19 cellular contexts compared by ENCODE assay signal in genomic region chr12:88951177-88951576, GRCh38.
DNase-seq lines count a peak whose midpoint lies in the region; ATAC-seq and TF ChIP-seq lines count a peak whose summit lies in the region.
"Had no signal": no experiment of that assay in that cellular context is flagged by ENCODE, and none has a peak within 500 bp of the region (broad histone marks: within the 10 kb centered on the region; RNA-seq: fewer than 3 reads in every experiment).

No MANE protein-coding gene starts in this region.

- intact Hi-C loops in HCT116 (cut with micrococcal nuclease) = no loop called here
- intact Hi-C loops in activated CD4-positive, alpha-beta memory T cell treated with anti-CD3 and anti-CD28 coated beads for 36 hours (cut with micrococcal nuclease) = no loop called here

- H3K27me3 Mint-ChIP-seq in activated CD4-positive, alpha-beta T cell treated with anti-CD3 and anti-CD28 coated beads, Interleukin-2, amount 10 ng/mL, durations not matched to agents 7 days and 5 days = peaks cover 7% of the 10 kb centered on the region
- H3K27me3 Mint-ChIP-seq in activated CD4-positive, alpha-beta memory T cell treated with anti-CD3 and anti-CD28 coated beads for 36 hours = peaks cover 5% of the 10 kb centered on the region

- no TSS peak for BruUV-seq in HCT116 (replicated peaks; lab: Mats Ljungman, UMichigan)

- DNase-seq in DMS79 treated with DMSO at 0.1 percent for 48 hours (lab: John Stamatoyannopoulos, UW) (peak; percentile 95), HCT116 (ENCODE audit: low read depth, low spot score) (no peak), NCI-H1436 treated with DMSO at 0.1 percent for 48 hours (lab: John Stamatoyannopoulos, UW) (peak; percentile 97), NCI-H69 (lab: John Stamatoyannopoulos, UW) (peak; percentile 84), suprapubic skin (ENCODE audit: low spot score in 2 of 2) (no peak), NCI-H2196 treated with DMSO at 0.1 percent for 48 hours (lab: John Stamatoyannopoulos, UW; ENCODE audit: unreplicated experiment) (no peak)
- no peak for DNase-seq in activated CD4-positive, alpha-beta T cell treated with anti-CD3 and anti-CD28 coated beads, Interleukin-2, amount 10 ng/mL, durations not matched to agents 7 days and 5 days
- DNase-seq in activated CD4-positive, alpha-beta memory T cell treated with anti-CD3 and anti-CD28 coated beads for 36 hours = no peak
- DNase-seq: ACHN; C1 segment of cervical spinal cord; CD8-positive, alpha-beta memory T cell; MM.1S; NCI-H2081; NCI-H446 treated with DMSO at 0.1 percent for 48 hours; NCI-H774; RPMI8226; SIG-M5; T-helper 17 cell had no signal

- TF ChIP-seq POLR2A in HCT116 (IDR thresholded peaks at IDR 0.05; ENCODE audit: borderline replicate concordance, extremely low read depth, insufficient read depth, insufficient read length) (no peak), suprapubic skin (IDR thresholded peaks at IDR 0.05) (no peak)

- H3K4me2 ChIP-seq in HCT116 (ENCODE audit: low read length) = peak overlapping the region; percentile 57

- H4K20me1 ChIP-seq in HCT116 (ENCODE audit: insufficient read depth) = no peaks in the 10 kb centered on the region

- peak overlapping the region; percentile 59 for H3K9ac ChIP-seq in HCT116 (ENCODE audit: low read length)

- no peaks in the 10 kb centered on the region for H3K9me3 Mint-ChIP-seq in activated CD4-positive, alpha-beta T cell treated with anti-CD3 and anti-CD28 coated beads, Interleukin-2, amount 10 ng/mL, durations not matched to agents 7 days and 5 days
- H3K9me3 Mint-ChIP-seq in activated CD4-positive, alpha-beta memory T cell treated with anti-CD3 and anti-CD28 coated beads for 36 hours = no peaks in the 10 kb centered on the region

- no peak for ATAC-seq in HCT116
- ATAC-seq: T-helper 17 cell had no signal

- CTCF ChIA-PET in HCT116 (lab: Charles Lee) = no interaction called here
- CTCF ChIA-PET in activated CD4-positive, alpha-beta T cell treated with anti-CD3 and anti-CD28 coated beads, Interleukin-2, amount 10 ng/mL, durations not matched to agents 7 days and 5 days (lab: Charles Lee) = no interaction called here
- CTCF ChIA-PET in activated CD4-positive, alpha-beta memory T cell treated with anti-CD3 and anti-CD28 coated beads for 36 hours (lab: Charles Lee) = no interaction called here

- TF ChIP-seq CTCF in HCT116 (IDR thresholded peaks at IDR 0.05 in 2 of 3, conservative IDR thresholded peaks at IDR 0.05 in 1 of 3; ENCODE audit: borderline replicate concordance in 1 of 3, insufficient read depth in 1 of 3, low read depth in 2 of 3, low read length in 2 of 3) = no peak
- TF ChIP-seq CTCF in suprapubic skin (IDR thresholded peaks at IDR 0.05) = no peak

- no peaks in the 10 kb centered on the region for H3K27me3 ChIP-seq in HCT116 (ENCODE audit: insufficient read depth, low read length)
- H3K27me3 ChIP-seq in suprapubic skin = no peaks in the 10 kb centered on the region

- POLR2A ChIA-PET in HCT116 (lab: Charles Lee) = interaction anchor here (1.1 to 1.9 kb wide), 8 partner anchors 8 to 373 kb away, joined by 3 to 10 read pairs (median 6); partner anchors contain the start of gene KITLG
- POLR2A ChIA-PET in activated CD4-positive, alpha-beta T cell treated with anti-CD3 and anti-CD28 coated beads, Interleukin-2, amount 10 ng/mL, durations not matched to agents 7 days and 5 days (lab: Charles Lee) = no interaction called here
- POLR2A ChIA-PET in activated CD4-positive, alpha-beta memory T cell treated with anti-CD3 and anti-CD28 coated beads for 36 hours (lab: Charles Lee) = no interaction called here

- H2AFZ ChIP-seq in HCT116 (ENCODE audit: low read depth, low read length, poor library complexity, severe bottlenecking) = no peak overlapping the region

- H3K36me3 Mint-ChIP-seq in activated CD4-positive, alpha-beta T cell treated with anti-CD3 and anti-CD28 coated beads, Interleukin-2, amount 10 ng/mL, durations not matched to agents 7 days and 5 days (ENCODE audit: low read depth) = no peaks in the 10 kb centered on the region
- H3K36me3 Mint-ChIP-seq in activated CD4-positive, alpha-beta memory T cell treated with anti-CD3 and anti-CD28 coated beads for 36 hours = no peaks in the 10 kb centered on the region
- H3K36me3 Mint-ChIP-seq: CD8-positive, alpha-beta memory T cell had no signal

- no peak for TF ChIP-seq RAD21 in HCT116 (IDR thresholded peaks at IDR 0.05; ENCODE audit: low read depth)

- H3K36me3 ChIP-seq in HCT116 (ENCODE audit: control insufficient read depth in 1 of 2, insufficient read depth in 2 of 2, low read length in 2 of 2) = no peaks in the 10 kb centered on the region
- H3K36me3 ChIP-seq in suprapubic skin = no peaks in the 10 kb centered on the region

- no peak overlapping the region for H3K4me3 Mint-ChIP-seq in activated CD4-positive, alpha-beta T cell treated with anti-CD3 and anti-CD28 coated beads, Interleukin-2, amount 10 ng/mL, durations not matched to agents 7 days and 5 days
- no peak overlapping the region for H3K4me3 Mint-ChIP-seq in activated CD4-positive, alpha-beta memory T cell treated with anti-CD3 and anti-CD28 coated beads for 36 hours
- H3K4me3 Mint-ChIP-seq: CD8-positive, alpha-beta memory T cell; H9; T-helper 17 cell had no signal

- no peak overlapping the region for H3K27ac Mint-ChIP-seq in activated CD4-positive, alpha-beta T cell treated with anti-CD3 and anti-CD28 coated beads, Interleukin-2, amount 10 ng/mL, durations not matched to agents 7 days and 5 days
- H3K27ac Mint-ChIP-seq in activated CD4-positive, alpha-beta memory T cell treated with anti-CD3 and anti-CD28 coated beads for 36 hours = no peak overlapping the region
- H3K27ac Mint-ChIP-seq: CD8-positive, alpha-beta memory T cell; H9; T-helper 17 cell had no signal

- peaks cover 24% of the 10 kb centered on the region; the same call in 1 of the 2 replicates for H3K79me2 ChIP-seq in HCT116 (ENCODE audit: insufficient read depth, low read length)

- RAD21 ChIA-PET in HCT116 (lab: Charles Lee; ENCODE audit: low non-redundant PET in 1 of 2, low total read pairs in 2 of 2, uncharacterized antibody in 2 of 2, unreplicated experiment in 2 of 2) = no interaction called here

- no peak overlapping the region; a peak in 1 of 4 replicates for H3K4me3 ChIP-seq in HCT116 (replicated peaks in 1 of 2; ENCODE audit: low read depth in 1 of 2, low read length in 2 of 2)
- H3K4me3 ChIP-seq in suprapubic skin = no peak overlapping the region

- H3K9me3 ChIP-seq in HCT116 (ENCODE audit: control insufficient read depth in 1 of 2, insufficient read depth in 1 of 2, low read depth in 1 of 2, low read length in 2 of 2) (no peaks in the 10 kb centered on the region), suprapubic skin (no peaks in the 10 kb centered on the region)

- WGBS in suprapubic skin = 88% methylated on average over 2 of the region's 2 CpGs

- H3K4me1 Mint-ChIP-seq in activated CD4-positive, alpha-beta T cell treated with anti-CD3 and anti-CD28 coated beads, Interleukin-2, amount 10 ng/mL, durations not matched to agents 7 days and 5 days = no peaks in the 10 kb centered on the region
- no peaks in the 10 kb centered on the region for H3K4me1 Mint-ChIP-seq in activated CD4-positive, alpha-beta memory T cell treated with anti-CD3 and anti-CD28 coated beads for 36 hours (ENCODE audit: low read depth)
- H3K4me1 Mint-ChIP-seq: CD8-positive, alpha-beta memory T cell; T-helper 17 cell had no signal

- H3K27ac ChIP-seq in HCT116 (ENCODE audit: low read depth, low read length) (peak overlapping the region; percentile 97), suprapubic skin (no peak overlapping the region)

- no peaks in the 10 kb centered on the region for H3K9me2 ChIP-seq in HCT116 (ENCODE audit: insufficient read depth)

- TF ChIP-seq EP300 in suprapubic skin (IDR thresholded peaks at IDR 0.05) = no peak

- H3K4me1 ChIP-seq in HCT116 (ENCODE audit: control insufficient read depth in 1 of 2, insufficient read depth in 2 of 2, low read length in 2 of 2) (peaks cover 81 to 88% of the 10 kb centered on the region in 2 experiments), suprapubic skin (peaks cover 1% of the 10 kb centered on the region)

TF ChIP-seq in HCT116, 20 proteins besides CTCF, POLR2A, EP300 and RAD21:
- TF ChIP-seq SP1 (IDR thresholded peaks at IDR 0.05; ENCODE audit: low read depth) = 0 out of 2 replicates have a peak, but pooled peaks have one; percentile 9
- TF ChIP-seq, protein P1, sequence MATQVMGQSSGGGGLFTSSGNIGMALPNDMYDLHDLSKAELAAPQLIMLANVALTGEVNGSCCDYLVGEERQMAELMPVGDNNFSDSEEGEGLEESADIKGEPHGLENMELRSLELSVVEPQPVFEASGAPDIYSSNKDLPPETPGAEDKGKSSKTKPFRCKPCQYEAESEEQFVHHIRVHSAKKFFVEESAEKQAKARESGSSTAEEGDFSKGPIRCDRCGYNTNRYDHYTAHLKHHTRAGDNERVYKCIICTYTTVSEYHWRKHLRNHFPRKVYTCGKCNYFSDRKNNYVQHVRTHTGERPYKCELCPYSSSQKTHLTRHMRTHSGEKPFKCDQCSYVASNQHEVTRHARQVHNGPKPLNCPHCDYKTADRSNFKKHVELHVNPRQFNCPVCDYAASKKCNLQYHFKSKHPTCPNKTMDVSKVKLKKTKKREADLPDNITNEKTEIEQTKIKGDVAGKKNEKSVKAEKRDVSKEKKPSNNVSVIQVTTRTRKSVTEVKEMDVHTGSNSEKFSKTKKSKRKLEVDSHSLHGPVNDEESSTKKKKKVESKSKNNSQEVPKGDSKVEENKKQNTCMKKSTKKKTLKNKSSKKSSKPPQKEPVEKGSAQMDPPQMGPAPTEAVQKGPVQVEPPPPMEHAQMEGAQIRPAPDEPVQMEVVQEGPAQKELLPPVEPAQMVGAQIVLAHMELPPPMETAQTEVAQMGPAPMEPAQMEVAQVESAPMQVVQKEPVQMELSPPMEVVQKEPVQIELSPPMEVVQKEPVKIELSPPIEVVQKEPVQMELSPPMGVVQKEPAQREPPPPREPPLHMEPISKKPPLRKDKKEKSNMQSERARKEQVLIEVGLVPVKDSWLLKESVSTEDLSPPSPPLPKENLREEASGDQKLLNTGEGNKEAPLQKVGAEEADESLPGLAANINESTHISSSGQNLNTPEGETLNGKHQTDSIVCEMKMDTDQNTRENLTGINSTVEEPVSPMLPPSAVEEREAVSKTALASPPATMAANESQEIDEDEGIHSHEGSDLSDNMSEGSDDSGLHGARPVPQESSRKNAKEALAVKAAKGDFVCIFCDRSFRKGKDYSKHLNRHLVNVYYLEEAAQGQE (IDR thresholded peaks at IDR 0.05; ENCODE audit: low read depth) = no peak
- TF ChIP-seq JUND (IDR thresholded peaks at IDR 0.05) = no peak
- no peak for TF ChIP-seq CBX3 (IDR thresholded peaks at IDR 0.05; ENCODE audit: low read depth)
TF ChIP-seq in HCT116: peak in this region for 1.

Comparison
In these comparisons a context has a peak if more than half of its experiments do, and no peak if none do; other contexts are left out.
1. DNase-seq: peak in DMS79 treated with DMSO at 0.1 percent for 48 hours (single experiment), NCI-H1436 treated with DMSO at 0.1 percent for 48 hours (single experiment) and NCI-H69 (single experiment); none in HCT116 (single experiment), activated CD4-positive, alpha-beta T cell treated with anti-CD3 and anti-CD28 coated beads, Interleukin-2, amount 10 ng/mL, durations not matched to agents 7 days and 5 days (single experiment), activated CD4-positive, alpha-beta memory T cell treated with anti-CD3 and anti-CD28 coated beads for 36 hours (single experiment), suprapubic skin (0 of 2) and NCI-H2196 treated with DMSO at 0.1 percent for 48 hours (single experiment).